Comparison of ENCODE assay signal across 9 cellular contexts in genomic region chr4:174358823-174359222, GRCh38.
DNase-seq lines count a peak whose midpoint lies in the region; ATAC-seq and TF ChIP-seq lines count a peak whose summit lies in the region.
"Had no signal": no experiment of that assay in that cellular context is flagged by ENCODE, and none has a peak within 500 bp of the region (broad histone marks: within the 10 kb centered on the region; RNA-seq: fewer than 3 reads in every experiment).

No MANE protein-coding gene starts in this region.

- no peaks in the 10 kb centered on the region for H3K36me3 ChIP-seq in CD4-positive, CD25-positive, alpha-beta regulatory T cell (ENCODE audit: control insufficient read depth, insufficient read depth, low read length)

- DNase-seq in CD4-positive, CD25-positive, alpha-beta regulatory T cell = peak in 2 of 3 donors; percentile 35 to 64
- DNase-seq in astrocyte of the cerebellum (ENCODE audit: low read depth) (peak; percentile 29), nephron progenitor cell (no peak), NCI-H510A treated with DMSO at 0.1 percent for 48 hours (lab: John Stamatoyannopoulos, UW) (no peak), type B pancreatic cell (ENCODE audit: extremely low spot score, unreplicated experiment) (no peak)
- no peak for DNase-seq in stimulated activated CD4-positive, alpha-beta T cell treated with anti-CD3 and anti-CD28 coated beads, Interleukin-1b, Interleukin-23, amount 100 ng/mL, for 48 hours

- ATAC-seq in CD4-positive, CD25-positive, alpha-beta regulatory T cell (ENCODE audit: low read depth in 2 of 2) = peak; percentile 62 to 74
- peak; percentile 95 for ATAC-seq in GM19397 (IDR thresholded peaks at IDR 0.05; ENCODE audit: unreplicated experiment)
- peak; percentile 99 for ATAC-seq in HG03196 (IDR thresholded peaks at IDR 0.05; ENCODE audit: unreplicated experiment)

- H3K9me3 ChIP-seq in CD4-positive, CD25-positive, alpha-beta regulatory T cell (ENCODE audit: control insufficient read depth in 2 of 2, low read length in 2 of 2) = no peaks in the 10 kb centered on the region

- H3K9me3 Mint-ChIP-seq in CD4-positive, CD25-positive, alpha-beta regulatory T cell = peaks cover 0 to 3% (median 0%) of the 10 kb centered on the region in 7 donors
- H3K9me3 Mint-ChIP-seq in nephron progenitor cell (peaks cover 3% of the 10 kb centered on the region), type B pancreatic cell (no peaks in the 10 kb centered on the region)
- H3K9me3 Mint-ChIP-seq: brain had no signal

- H3K27ac ChIP-seq in CD4-positive, CD25-positive, alpha-beta regulatory T cell (ENCODE audit: insufficient read depth, low read length, poor library complexity, severe bottlenecking) = no peak overlapping the region

- no peaks in the 10 kb centered on the region for H3K4me1 ChIP-seq in CD4-positive, CD25-positive, alpha-beta regulatory T cell (ENCODE audit: control insufficient read depth, insufficient read depth, low read length, poor library complexity, severe bottlenecking)

- no peak overlapping the region for H3K4me3 ChIP-seq in CD4-positive, CD25-positive, alpha-beta regulatory T cell (ENCODE audit: low read depth, low read length)
- H3K4me3 ChIP-seq in astrocyte of the cerebellum (ENCODE audit: low read depth, low read length) = no peak overlapping the region

- H3K27ac Mint-ChIP-seq in CD4-positive, CD25-positive, alpha-beta regulatory T cell = no peak overlapping the region
- H3K27ac Mint-ChIP-seq in nephron progenitor cell (no peak overlapping the region), type B pancreatic cell (no peak overlapping the region)
- H3K27ac Mint-ChIP-seq: brain had no signal

- H3K27me3 Mint-ChIP-seq in CD4-positive, CD25-positive, alpha-beta regulatory T cell = peaks cover 21% of the 10 kb centered on the region
- no peaks in the 10 kb centered on the region for H3K27me3 Mint-ChIP-seq in nephron progenitor cell (ENCODE audit: low read depth, poor library complexity)
- H3K27me3 Mint-ChIP-seq in type B pancreatic cell = no peaks in the 10 kb centered on the region

- peaks cover 3 to 15% (median 9%) of the 10 kb centered on the region in 4 donors for H3K4me1 Mint-ChIP-seq in CD4-positive, CD25-positive, alpha-beta regulatory T cell
- H3K4me1 Mint-ChIP-seq in nephron progenitor cell (no peaks in the 10 kb centered on the region), type B pancreatic cell (ENCODE audit: unreplicated experiment) (no peaks in the 10 kb centered on the region)
- H3K4me1 Mint-ChIP-seq: brain had no signal

- no peaks in the 10 kb centered on the region for H3K27me3 ChIP-seq in CD4-positive, CD25-positive, alpha-beta regulatory T cell (ENCODE audit: control insufficient read depth, insufficient read depth, low read length)

- H3K36me3 Mint-ChIP-seq in CD4-positive, CD25-positive, alpha-beta regulatory T cell = no peaks in the 10 kb centered on the region
- no peaks in the 10 kb centered on the region for H3K36me3 Mint-ChIP-seq in nephron progenitor cell (ENCODE audit: low read depth)
- H3K36me3 Mint-ChIP-seq in type B pancreatic cell = no peaks in the 10 kb centered on the region
- H3K36me3 Mint-ChIP-seq: brain had no signal

- in situ Hi-C loops in astrocyte of the cerebellum (cut with HindIII; ENCODE audit: low sequenced_read_pairs) = loop anchor here (25.0 kb wide), 2 partner anchors 253 to 1178 kb away; no protein-coding TSS in a partner anchor

- no peak overlapping the region for H3K4me3 Mint-ChIP-seq in CD4-positive, CD25-positive, alpha-beta regulatory T cell
- H3K4me3 Mint-ChIP-seq in nephron progenitor cell = no peak overlapping the region
- H3K4me3 Mint-ChIP-seq in type B pancreatic cell = no peak overlapping the region
- H3K4me3 Mint-ChIP-seq: brain had no signal

- TF ChIP-seq CTCF in astrocyte of the cerebellum (IDR thresholded peaks at IDR 0.05; ENCODE audit: low read depth, low read length, missing control alignments) = no peak
- no peak for TF ChIP-seq CTCF in nephron progenitor cell (IDR thresholded peaks at IDR 0.05)
- no peak for TF ChIP-seq CTCF in type B pancreatic cell (conservative IDR thresholded peaks at IDR 0.05)

Comparison
In these comparisons a context has a peak if more than half of its experiments do, and no peak if none do; other contexts are left out.
1. DNase-seq: peak in CD4-positive, CD25-positive, alpha-beta regulatory T cell (2 of 3) and astrocyte of the cerebellum (single experiment); none in nephron progenitor cell (single experiment), NCI-H510A treated with DMSO at 0.1 percent for 48 hours (single experiment), type B pancreatic cell (single experiment) and stimulated activated CD4-positive, alpha-beta T cell treated with anti-CD3 and anti-CD28 coated beads, Interleukin-1b, Interleukin-23, amount 100 ng/mL, for 48 hours (single experiment).
2. Peak in every context shown above with its lines, with median percentiles within 50 percentile points of each other: ATAC-seq.